ENCODE assay signal across 1 cellular context in the genomic region with DNA sequence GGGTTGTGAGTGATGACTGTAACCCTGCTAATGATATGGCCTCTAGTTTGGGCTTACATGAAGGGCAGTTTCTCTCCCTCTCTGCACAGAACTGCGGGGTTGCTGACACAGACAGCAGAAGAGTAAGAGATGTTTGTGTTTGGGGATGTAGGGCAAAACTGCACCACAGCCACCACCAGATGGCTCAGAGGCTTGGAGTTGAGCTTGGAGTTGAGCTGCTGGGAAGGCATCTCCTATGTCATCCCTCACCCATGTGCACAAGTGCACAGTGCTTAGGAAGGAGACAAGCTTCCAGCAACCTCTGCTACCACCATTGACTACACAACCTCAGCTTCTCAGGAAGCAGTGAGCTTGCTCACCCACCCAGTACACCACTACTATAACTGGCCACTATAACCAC.
TF ChIP-seq lines count a peak whose summit lies in the region.

No MANE protein-coding gene starts in this region.

TF ChIP-seq in WTC11, 78 proteins besides CTCF, POLR2A, EP300 and RAD21 (continued from another document):
- TF ChIP-seq, protein P1, sequence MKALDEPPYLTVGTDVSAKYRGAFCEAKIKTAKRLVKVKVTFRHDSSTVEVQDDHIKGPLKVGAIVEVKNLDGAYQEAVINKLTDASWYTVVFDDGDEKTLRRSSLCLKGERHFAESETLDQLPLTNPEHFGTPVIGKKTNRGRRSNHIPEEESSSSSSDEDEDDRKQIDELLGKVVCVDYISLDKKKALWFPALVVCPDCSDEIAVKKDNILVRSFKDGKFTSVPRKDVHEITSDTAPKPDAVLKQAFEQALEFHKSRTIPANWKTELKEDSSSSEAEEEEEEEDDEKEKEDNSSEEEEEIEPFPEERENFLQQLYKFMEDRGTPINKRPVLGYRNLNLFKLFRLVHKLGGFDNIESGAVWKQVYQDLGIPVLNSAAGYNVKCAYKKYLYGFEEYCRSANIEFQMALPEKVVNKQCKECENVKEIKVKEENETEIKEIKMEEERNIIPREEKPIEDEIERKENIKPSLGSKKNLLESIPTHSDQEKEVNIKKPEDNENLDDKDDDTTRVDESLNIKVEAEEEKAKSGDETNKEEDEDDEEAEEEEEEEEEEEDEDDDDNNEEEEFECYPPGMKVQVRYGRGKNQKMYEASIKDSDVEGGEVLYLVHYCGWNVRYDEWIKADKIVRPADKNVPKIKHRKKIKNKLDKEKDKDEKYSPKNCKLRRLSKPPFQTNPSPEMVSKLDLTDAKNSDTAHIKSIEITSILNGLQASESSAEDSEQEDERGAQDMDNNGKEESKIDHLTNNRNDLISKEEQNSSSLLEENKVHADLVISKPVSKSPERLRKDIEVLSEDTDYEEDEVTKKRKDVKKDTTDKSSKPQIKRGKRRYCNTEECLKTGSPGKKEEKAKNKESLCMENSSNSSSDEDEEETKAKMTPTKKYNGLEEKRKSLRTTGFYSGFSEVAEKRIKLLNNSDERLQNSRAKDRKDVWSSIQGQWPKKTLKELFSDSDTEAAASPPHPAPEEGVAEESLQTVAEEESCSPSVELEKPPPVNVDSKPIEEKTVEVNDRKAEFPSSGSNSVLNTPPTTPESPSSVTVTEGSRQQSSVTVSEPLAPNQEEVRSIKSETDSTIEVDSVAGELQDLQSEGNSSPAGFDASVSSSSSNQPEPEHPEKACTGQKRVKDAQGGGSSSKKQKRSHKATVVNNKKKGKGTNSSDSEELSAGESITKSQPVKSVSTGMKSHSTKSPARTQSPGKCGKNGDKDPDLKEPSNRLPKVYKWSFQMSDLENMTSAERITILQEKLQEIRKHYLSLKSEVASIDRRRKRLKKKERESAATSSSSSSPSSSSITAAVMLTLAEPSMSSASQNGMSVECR (CRISPR knock-in tag; IDR thresholded peaks at IDR 0.05; ENCODE audit: borderline replicate concordance) = no peak
- TF ChIP-seq EMX1 (CRISPR knock-in tag; IDR thresholded peaks at IDR 0.05) (no peak), TEAD4 (CRISPR knock-in tag; IDR thresholded peaks at IDR 0.05) (no peak), ZNF263 (CRISPR knock-in tag; IDR thresholded peaks at IDR 0.05; ENCODE audit: low read depth) (no peak), NR1H2 (CRISPR knock-in tag; IDR thresholded peaks at IDR 0.05) (no peak), NR3C1 (CRISPR knock-in tag; conservative IDR thresholded peaks at IDR 0.05; ENCODE audit: low read depth) (no peak), SP1 (CRISPR knock-in tag; conservative IDR thresholded peaks at IDR 0.05) (no peak)
- TF ChIP-seq, protein P2, sequence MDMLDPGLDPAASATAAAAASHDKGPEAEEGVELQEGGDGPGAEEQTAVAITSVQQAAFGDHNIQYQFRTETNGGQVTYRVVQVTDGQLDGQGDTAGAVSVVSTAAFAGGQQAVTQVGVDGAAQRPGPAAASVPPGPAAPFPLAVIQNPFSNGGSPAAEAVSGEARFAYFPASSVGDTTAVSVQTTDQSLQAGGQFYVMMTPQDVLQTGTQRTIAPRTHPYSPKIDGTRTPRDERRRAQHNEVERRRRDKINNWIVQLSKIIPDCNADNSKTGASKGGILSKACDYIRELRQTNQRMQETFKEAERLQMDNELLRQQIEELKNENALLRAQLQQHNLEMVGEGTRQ (CRISPR knock-in tag; IDR thresholded peaks at IDR 0.05) = no peak
- TF ChIP-seq, protein P3, sequence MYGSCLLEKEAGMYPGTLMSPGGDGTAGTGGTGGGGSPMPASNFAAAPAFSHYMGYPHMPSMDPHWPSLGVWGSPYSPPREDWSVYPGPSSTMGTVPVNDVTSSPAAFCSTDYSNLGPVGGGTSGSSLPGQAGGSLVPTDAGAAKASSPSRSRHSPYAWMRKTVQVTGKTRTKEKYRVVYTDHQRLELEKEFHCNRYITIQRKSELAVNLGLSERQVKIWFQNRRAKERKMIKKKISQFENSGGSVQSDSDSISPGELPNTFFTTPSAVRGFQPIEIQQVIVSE (CRISPR knock-in tag; IDR thresholded peaks at IDR 0.05; ENCODE audit: borderline replicate concordance) = no peak
- TF ChIP-seq, protein P4, sequence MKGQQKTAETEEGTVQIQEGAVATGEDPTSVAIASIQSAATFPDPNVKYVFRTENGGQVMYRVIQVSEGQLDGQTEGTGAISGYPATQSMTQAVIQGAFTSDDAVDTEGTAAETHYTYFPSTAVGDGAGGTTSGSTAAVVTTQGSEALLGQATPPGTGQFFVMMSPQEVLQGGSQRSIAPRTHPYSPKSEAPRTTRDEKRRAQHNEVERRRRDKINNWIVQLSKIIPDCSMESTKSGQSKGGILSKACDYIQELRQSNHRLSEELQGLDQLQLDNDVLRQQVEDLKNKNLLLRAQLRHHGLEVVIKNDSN (CRISPR knock-in tag; IDR thresholded peaks at IDR 0.05) = no peak
- TF ChIP-seq, protein P5, sequence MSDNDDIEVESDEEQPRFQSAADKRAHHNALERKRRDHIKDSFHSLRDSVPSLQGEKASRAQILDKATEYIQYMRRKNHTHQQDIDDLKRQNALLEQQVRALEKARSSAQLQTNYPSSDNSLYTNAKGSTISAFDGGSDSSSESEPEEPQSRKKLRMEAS (CRISPR knock-in tag; IDR thresholded peaks at IDR 0.05) = no peak
